ENCODE assay signal across 19 cellular contexts in the genomic region with DNA sequence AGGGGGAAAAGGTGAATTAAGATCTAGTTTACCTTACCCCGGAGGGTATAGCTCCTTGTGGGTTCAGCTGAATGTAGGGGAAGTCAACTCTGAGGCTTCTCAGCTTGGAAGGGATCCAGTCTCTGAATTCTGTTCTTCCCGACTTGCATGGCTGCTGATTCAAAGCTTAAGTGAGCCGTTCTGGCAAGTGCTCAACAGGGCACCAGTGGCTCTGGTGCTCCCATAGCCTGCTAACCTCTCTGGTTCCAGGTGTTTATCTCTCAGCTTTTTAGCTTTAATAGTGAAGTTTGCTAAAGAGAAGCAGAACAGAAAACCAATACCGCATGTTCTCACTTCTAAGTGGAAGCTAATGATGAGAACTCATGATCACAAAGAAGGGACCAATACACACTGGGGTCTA. TPM values are rescaled to one million over a fixed set of nuclear protein-coding genes. Genes with fewer than 3 reads are reported as not detected.
"Had no signal": no experiment of that assay in that cellular context is flagged by ENCODE, and none has a peak within 500 bp of the region (broad histone marks: within the 10 kb centered on the region; RNA-seq: fewer than 3 reads in every experiment).

No MANE protein-coding gene starts in this region.

- H3K4me1 Mint-ChIP-seq: activated naive CD8-positive, alpha-beta T cell treated with anti-CD3 and anti-CD28 coated beads, Interleukin-2, amount 50 U/mL, for 24 hours; activated T-helper 17 cell treated with anti-CD3 and anti-CD28 coated beads, Interleukin-2, amount 50 U/mL, for 72 hours; endodermal cell had no signal

- H3K4me3 ChIP-seq: cardiac muscle cell, right atrium auricular region, skin epidermis, transverse colon had no signal

- H3K36me3 ChIP-seq: cardiac muscle cell, right atrium auricular region, transverse colon had no signal

- H3K9me3 Mint-ChIP-seq: activated naive CD4-positive, alpha-beta T cell treated with anti-CD3 and anti-CD28 coated beads for 36 hours; activated naive CD8-positive, alpha-beta T cell treated with anti-CD3 and anti-CD28 coated beads, Interleukin-2, amount 50 U/mL, for 24 hours; activated T-helper 17 cell treated with anti-CD3 and anti-CD28 coated beads, Interleukin-2, amount 50 U/mL, for 72 hours; natural killer cell treated with Interleukin-12 subunit alpha and Interleukin-12 subunit beta and Interleukin-15 and Interleukin-18, amount 100 ng/mL, for 72 hours had no signal

- H3K36me3 Mint-ChIP-seq: natural killer cell treated with Interleukin-12 subunit alpha and Interleukin-12 subunit beta and Interleukin-15 and Interleukin-18, amount 100 ng/mL, for 72 hours had no signal

- H3K27ac Mint-ChIP-seq: activated naive CD4-positive, alpha-beta T cell treated with anti-CD3 and anti-CD28 coated beads for 36 hours; activated naive CD8-positive, alpha-beta T cell treated with anti-CD3 and anti-CD28 coated beads, Interleukin-2, amount 50 U/mL, for 24 hours; activated T-helper 17 cell treated with anti-CD3 and anti-CD28 coated beads, Interleukin-2, amount 50 U/mL, for 72 hours; endodermal cell; progenitor cell of endocrine pancreas had no signal

- DNase-seq: activated CD4-positive, alpha-beta T cell treated with anti-CD3 and anti-CD28 coated beads, Interleukin-2, amount 50 U/mL, for 48 hours; activated naive CD4-positive, alpha-beta T cell treated with anti-CD3 and anti-CD28 coated beads for 36 hours; activated naive CD8-positive, alpha-beta T cell treated with anti-CD3 and anti-CD28 coated beads, Interleukin-2, amount 50 U/mL, for 24 hours; aorta; endodermal cell; hippocampal formation; kidney glomerular epithelial cell; stimulated activated CD4-positive, alpha-beta T cell treated with anti-CD3 and anti-CD28 coated beads, Interleukin-4, amount 100 ng/mL, for 24 hours; stimulated activated naive CD4-positive, alpha-beta T cell treated with Interleukin-2 at 50 U/mL for 16 hours; substantia nigra; T-helper 1 cell; T1000; transverse colon had no signal

- H3K27ac ChIP-seq: cardiac muscle cell, right atrium auricular region, skin epidermis, transverse colon had no signal

- H3K4me3 Mint-ChIP-seq: activated naive CD4-positive, alpha-beta T cell treated with anti-CD3 and anti-CD28 coated beads for 36 hours; activated naive CD8-positive, alpha-beta T cell treated with anti-CD3 and anti-CD28 coated beads, Interleukin-2, amount 50 U/mL, for 24 hours; activated T-helper 17 cell treated with anti-CD3 and anti-CD28 coated beads, Interleukin-2, amount 50 U/mL, for 72 hours; endodermal cell; natural killer cell treated with Interleukin-12 subunit alpha and Interleukin-12 subunit beta and Interleukin-15 and Interleukin-18, amount 100 ng/mL, for 72 hours had no signal

- ATAC-seq: activated naive CD8-positive, alpha-beta T cell treated with anti-CD3 and anti-CD28 coated beads, Interleukin-2, amount 50 U/mL, for 24 hours; activated T-helper 17 cell treated with anti-CD3 and anti-CD28 coated beads, Interleukin-2, amount 50 U/mL, for 72 hours; natural killer cell treated with Interleukin-12 subunit alpha and Interleukin-12 subunit beta and Interleukin-15 and Interleukin-18, amount 100 ng/mL, for 72 hours had no signal

- H3K4me1 ChIP-seq: right atrium auricular region, transverse colon had no signal

- H3K9me3 ChIP-seq: right atrium auricular region, transverse colon had no signal

- H3K27me3 Mint-ChIP-seq: activated naive CD8-positive, alpha-beta T cell treated with anti-CD3 and anti-CD28 coated beads, Interleukin-2, amount 50 U/mL, for 24 hours; activated T-helper 17 cell treated with anti-CD3 and anti-CD28 coated beads, Interleukin-2, amount 50 U/mL, for 72 hours; natural killer cell treated with Interleukin-12 subunit alpha and Interleukin-12 subunit beta and Interleukin-15 and Interleukin-18, amount 100 ng/mL, for 72 hours had no signal

- H3K27me3 ChIP-seq: cardiac muscle cell, right atrium auricular region, transverse colon had no signal

RNA-seq across cellular contexts. Expression of a gene that starts 46.3 kb away (rescaled TPM):
- total RNA-seq: activated naive CD4-positive, alpha-beta T cell treated with anti-CD3 and anti-CD28 coated beads for 36 hours; activated T-helper 17 cell treated with anti-CD3 and anti-CD28 coated beads, Interleukin-2, amount 50 U/mL, for 72 hours; natural killer cell treated with Interleukin-12 subunit alpha and Interleukin-12 subunit beta and Interleukin-15 and Interleukin-18, amount 100 ng/mL, for 72 hours had no signal
